ENCODE assay signal across 1 cellular context in the genomic region with DNA sequence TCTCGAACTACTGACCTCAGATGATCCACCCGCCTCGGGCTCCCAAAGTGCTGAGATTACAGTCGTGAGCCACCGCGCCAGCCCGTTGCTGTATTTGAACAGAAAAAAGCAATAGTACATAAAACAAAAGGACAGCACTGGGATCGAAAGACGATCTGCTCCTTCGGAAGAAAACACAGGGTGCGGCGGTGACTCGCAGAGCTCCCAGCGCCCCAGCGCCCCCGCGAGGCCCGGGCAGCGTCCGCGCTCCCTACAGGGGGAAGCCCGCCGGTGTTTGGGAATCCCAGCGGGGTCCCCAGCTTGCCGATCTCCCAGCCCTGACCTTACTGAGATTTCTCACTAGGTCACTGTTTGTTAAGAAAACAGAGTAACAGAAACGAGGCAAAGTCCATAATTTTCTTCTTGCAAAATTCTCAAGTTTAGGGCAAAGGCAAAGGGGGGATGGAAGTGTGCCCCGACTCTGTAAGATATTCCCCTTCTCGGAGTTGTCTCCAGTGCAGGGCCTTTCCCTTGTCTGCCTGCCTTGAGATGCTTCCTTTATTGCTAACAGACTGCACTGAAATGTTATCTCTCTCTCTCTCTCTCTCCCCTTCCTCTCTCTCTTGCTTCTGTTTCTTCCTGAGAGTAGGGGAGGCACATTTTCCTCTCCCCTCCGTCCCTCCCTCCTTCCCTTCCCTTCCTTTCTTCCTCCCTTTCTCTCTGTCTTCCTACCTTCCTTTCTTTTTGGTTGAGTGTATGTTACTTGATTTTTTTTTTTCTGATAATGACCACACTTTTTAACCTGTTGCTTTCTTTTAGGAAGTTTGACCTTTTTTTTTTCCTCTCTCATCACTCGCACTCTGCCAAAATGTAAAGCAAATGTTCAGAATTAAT.
TF ChIP-seq lines count a peak whose summit lies in the region.

No MANE protein-coding gene starts in this region.

TF ChIP-seq in K562, 482 proteins besides CTCF, POLR2A, EP300 and RAD21 (continued from another document):
- TF ChIP-seq MLLT1 (IDR thresholded peaks at IDR 0.05) (no peak), MIER1 (IDR thresholded peaks at IDR 0.05; ENCODE audit: low read depth) (no peak), ZZZ3 (IDR thresholded peaks at IDR 0.05) (no peak)
- TF ChIP-seq, protein P1, sequence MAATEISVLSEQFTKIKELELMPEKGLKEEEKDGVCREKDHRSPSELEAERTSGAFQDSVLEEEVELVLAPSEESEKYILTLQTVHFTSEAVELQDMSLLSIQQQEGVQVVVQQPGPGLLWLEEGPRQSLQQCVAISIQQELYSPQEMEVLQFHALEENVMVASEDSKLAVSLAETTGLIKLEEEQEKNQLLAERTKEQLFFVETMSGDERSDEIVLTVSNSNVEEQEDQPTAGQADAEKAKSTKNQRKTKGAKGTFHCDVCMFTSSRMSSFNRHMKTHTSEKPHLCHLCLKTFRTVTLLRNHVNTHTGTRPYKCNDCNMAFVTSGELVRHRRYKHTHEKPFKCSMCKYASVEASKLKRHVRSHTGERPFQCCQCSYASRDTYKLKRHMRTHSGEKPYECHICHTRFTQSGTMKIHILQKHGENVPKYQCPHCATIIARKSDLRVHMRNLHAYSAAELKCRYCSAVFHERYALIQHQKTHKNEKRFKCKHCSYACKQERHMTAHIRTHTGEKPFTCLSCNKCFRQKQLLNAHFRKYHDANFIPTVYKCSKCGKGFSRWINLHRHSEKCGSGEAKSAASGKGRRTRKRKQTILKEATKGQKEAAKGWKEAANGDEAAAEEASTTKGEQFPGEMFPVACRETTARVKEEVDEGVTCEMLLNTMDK (IDR thresholded peaks at IDR 0.05; ENCODE audit: borderline replicate concordance, insufficient read depth, low read depth, low read length, poor library complexity, severe bottlenecking) = peak; percentile 32
- TF ChIP-seq, protein P2, sequence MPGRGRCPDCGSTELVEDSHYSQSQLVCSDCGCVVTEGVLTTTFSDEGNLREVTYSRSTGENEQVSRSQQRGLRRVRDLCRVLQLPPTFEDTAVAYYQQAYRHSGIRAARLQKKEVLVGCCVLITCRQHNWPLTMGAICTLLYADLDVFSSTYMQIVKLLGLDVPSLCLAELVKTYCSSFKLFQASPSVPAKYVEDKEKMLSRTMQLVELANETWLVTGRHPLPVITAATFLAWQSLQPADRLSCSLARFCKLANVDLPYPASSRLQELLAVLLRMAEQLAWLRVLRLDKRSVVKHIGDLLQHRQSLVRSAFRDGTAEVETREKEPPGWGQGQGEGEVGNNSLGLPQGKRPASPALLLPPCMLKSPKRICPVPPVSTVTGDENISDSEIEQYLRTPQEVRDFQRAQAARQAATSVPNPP (IDR thresholded peaks at IDR 0.05; ENCODE audit: borderline replicate concordance, insufficient read depth, insufficient read length) = no peak
